8 cellular contexts compared by ENCODE assay signal in genomic region chr20:45857836-45858250, GRCh38. TPM values are rescaled to one million over a fixed set of nuclear protein-coding genes. Genes with fewer than 3 reads are reported as not detected.
A peak's percentile ranks its signal among the peaks of the same experiment; 100 is the strongest.
DNase-seq lines count a peak whose midpoint lies in the region; ATAC-seq and TF ChIP-seq lines count a peak whose summit lies in the region.

No MANE protein-coding gene starts in this region.

- H3K9me3 Mint-ChIP-seq in Caco-2 (ENCODE audit: unreplicated experiment) = no peaks in the 10 kb centered on the region
- H3K9me3 Mint-ChIP-seq in activated CD8-positive, alpha-beta T cell treated with anti-CD3 and anti-CD28 coated beads, Interleukin-2, amount 10 ng/mL, durations not matched to agents 7 days and 5 days (ENCODE audit: insufficient read depth) = no peaks in the 10 kb centered on the region

- CTCF ChIA-PET in Caco-2 (lab: Charles Lee) = interaction anchor here (0.6 to 1.3 kb wide), 2 partner anchors 87 to 562 kb away, joined by 4 read pairs; no protein-coding TSS in a partner anchor
- CTCF ChIA-PET in activated CD8-positive, alpha-beta T cell treated with anti-CD3 and anti-CD28 coated beads, Interleukin-2, amount 10 ng/mL, durations not matched to agents 7 days and 5 days (lab: Charles Lee) = interaction anchor here (0.7 to 1.9 kb wide), 4 partner anchors 9 to 112 kb away, joined by 3 to 6 read pairs (median 4); no protein-coding TSS in a partner anchor

- ATAC-seq in GM19372 (IDR thresholded peaks at IDR 0.05; ENCODE audit: low read depth, unreplicated experiment) = peak; percentile 16
- peak; percentile 7 for ATAC-seq in HG03521 (IDR thresholded peaks at IDR 0.05; ENCODE audit: unreplicated experiment)
- ATAC-seq in activated CD8-positive, alpha-beta T cell treated with anti-CD3 and anti-CD28 coated beads, Interleukin-2, amount 10 ng/mL, durations not matched to agents 7 days and 5 days = peak; percentile 39

- H3K27me3 Mint-ChIP-seq in Caco-2 (ENCODE audit: insufficient read depth, unreplicated experiment) = no peaks in the 10 kb centered on the region
- H3K27me3 Mint-ChIP-seq in activated CD8-positive, alpha-beta T cell treated with anti-CD3 and anti-CD28 coated beads, Interleukin-2, amount 10 ng/mL, durations not matched to agents 7 days and 5 days (ENCODE audit: low read depth) = no peaks in the 10 kb centered on the region

- H2AFZ ChIP-seq in hepatocyte = peak overlapping the region; percentile 84

- BruUV-seq in Caco-2 (replicated peaks; lab: Mats Ljungman, UMichigan) = no TSS peak

- peak overlapping the region; percentile 95 for H3K4me3 Mint-ChIP-seq in Caco-2 (ENCODE audit: unreplicated experiment)
- H3K4me3 Mint-ChIP-seq in activated CD8-positive, alpha-beta T cell treated with anti-CD3 and anti-CD28 coated beads, Interleukin-2, amount 10 ng/mL, durations not matched to agents 7 days and 5 days = peak overlapping the region; percentile 98

- H3K27me3 ChIP-seq in Caco-2 (replicated peaks; ENCODE audit: control insufficient read depth, insufficient read depth, low read length) (no peaks in the 10 kb centered on the region), hepatocyte (no peaks in the 10 kb centered on the region)

- intact Hi-C loops in Caco-2 (cut with micrococcal nuclease; ENCODE audit: unreplicated experiment) = loop anchor here (1.0 kb wide), 6 partner anchors 23 to 443 kb away; partner anchors contain the start of genes SNX21, UBE2C and ZSWIM1

- H4K20me1 ChIP-seq in hepatocyte (ENCODE audit: insufficient read depth, poor library complexity, severe bottlenecking) = no peaks in the 10 kb centered on the region

- no peaks in the 10 kb centered on the region for H3K9me3 ChIP-seq in Caco-2
- H3K9me3 ChIP-seq in hepatocyte (ENCODE audit: low read depth) = no peaks in the 10 kb centered on the region

- TF ChIP-seq CTCF in Caco-2 (IDR thresholded peaks at IDR 0.05; ENCODE audit: insufficient read depth in 1 of 2, low read depth in 1 of 2, low read length in 1 of 2, severe bottlenecking in 1 of 2, unreplicated experiment in 1 of 2) (no peak), hepatocyte (IDR thresholded peaks at IDR 0.05; ENCODE audit: poor library complexity) (no peak)

- H3K4me2 ChIP-seq in hepatocyte = peak overlapping the region; percentile 83

- peak overlapping the region; percentile 78 for H3K27ac ChIP-seq in hepatocyte

- WGBS in hepatocyte (ENCODE audit: low lambda C conversion rate, missing lambda C conversion rate) = 14% methylated on average over 14 of the region's 14 CpGs

- H3K4me3 ChIP-seq in Caco-2 (ENCODE audit: low read depth, low read length) (peak overlapping the region; percentile 65), hepatocyte (peak overlapping the region; percentile 63)

- H3K79me2 ChIP-seq in hepatocyte = peaks cover 60% of the 10 kb centered on the region

- peaks cover 22% of the 10 kb centered on the region for H3K36me3 Mint-ChIP-seq in Caco-2 (ENCODE audit: insufficient read depth, unreplicated experiment)
- H3K36me3 Mint-ChIP-seq in activated CD8-positive, alpha-beta T cell treated with anti-CD3 and anti-CD28 coated beads, Interleukin-2, amount 10 ng/mL, durations not matched to agents 7 days and 5 days (ENCODE audit: low read depth) = peaks cover 24% of the 10 kb centered on the region

- H3K27ac Mint-ChIP-seq in Caco-2 (ENCODE audit: unreplicated experiment) = peak overlapping the region; percentile 85
- H3K27ac Mint-ChIP-seq in activated CD8-positive, alpha-beta T cell treated with anti-CD3 and anti-CD28 coated beads, Interleukin-2, amount 10 ng/mL, durations not matched to agents 7 days and 5 days = peak overlapping the region; percentile 100

- POLR2A ChIA-PET in Caco-2 (lab: Charles Lee) = interaction anchor here (1.2 to 1.7 kb wide), 2 partner anchors 77 to 115 kb away, joined by 3 to 5 read pairs; partner anchors contain the start of genes PCIF1 and ZNF335
- POLR2A ChIA-PET in activated CD8-positive, alpha-beta T cell treated with anti-CD3 and anti-CD28 coated beads, Interleukin-2, amount 10 ng/mL, durations not matched to agents 7 days and 5 days (lab: Charles Lee) = interaction anchor here (0.7 to 3.2 kb wide), 9 partner anchors 13 to 76 kb away, joined by 3 to 19 read pairs (median 5); partner anchors contain the start of genes CTSA, NEURL2, PCIF1 and SNX21

- H3K36me3 ChIP-seq in Caco-2 (ENCODE audit: control insufficient read depth, insufficient read depth, low read length) = no peaks in the 10 kb centered on the region
- H3K36me3 ChIP-seq in hepatocyte (replicated peaks; ENCODE audit: insufficient read depth, low read depth) = no peaks in the 10 kb centered on the region

- H3K4me1 ChIP-seq in Caco-2 (peaks cover 17% of the 10 kb centered on the region), hepatocyte (ENCODE audit: insufficient read depth) (peaks cover 20% of the 10 kb centered on the region)

- DNase-seq in Caco-2 (no peak), hepatocyte (ENCODE audit: low spot score) (no peak), NCI-H2171 (lab: John Stamatoyannopoulos, UW) (no peak), Kasumi-1 (lab: John Stamatoyannopoulos, UW) (no peak)
- peak; percentile 69 for DNase-seq in activated CD8-positive, alpha-beta T cell treated with anti-CD3 and anti-CD28 coated beads, Interleukin-2, amount 10 ng/mL, durations not matched to agents 7 days and 5 days
- peak; percentile 31 to 40 for DNase-seq in stimulated activated CD4-positive, alpha-beta T cell treated with anti-CD3 and anti-CD28 coated beads, Interleukin-15, amount 100 ng/mL, for 48 hours (ENCODE audit: low read depth in 2 of 2)

- H3K4me1 Mint-ChIP-seq in Caco-2 (ENCODE audit: low read depth, unreplicated experiment) = peaks cover 19% of the 10 kb centered on the region
- H3K4me1 Mint-ChIP-seq in activated CD8-positive, alpha-beta T cell treated with anti-CD3 and anti-CD28 coated beads, Interleukin-2, amount 10 ng/mL, durations not matched to agents 7 days and 5 days (ENCODE audit: low read depth) = peaks cover 55% of the 10 kb centered on the region

- H3K9me2 ChIP-seq in hepatocyte (replicated peaks; ENCODE audit: insufficient read depth) = no peaks in the 10 kb centered on the region

RNA-seq across cellular contexts. Expression of gene ZSWIM3, which starts 0.4 kb away (rescaled TPM):
- 6.1 and 6.4 TPM in 2 replicates for total RNA-seq in Caco-2 (2022)
- 1 to 10 TPM; 5.1 to 5.8 TPM for total RNA-seq in activated CD8-positive, alpha-beta T cell treated with anti-CD3 and anti-CD28 coated beads, Interleukin-2, amount 10 ng/mL, durations not matched to agents 7 days and 5 days
- total RNA-seq in hepatocyte = 4.3 and 6.2 TPM in 2 replicates
- polyA plus RNA-seq in hepatocyte = 1.3 and 4.1 TPM in 2 replicates

RNA-seq across cellular contexts. Expression of gene ACOT8, which starts 0.7 kb away (rescaled TPM):
- total RNA-seq in Caco-2 (2022) (35.1 and 36.2 TPM in 2 replicates), hepatocyte (26.3 and 40.6 TPM in 2 replicates)
- 10 to 100 TPM; 29.3 to 32.1 TPM for total RNA-seq in activated CD8-positive, alpha-beta T cell treated with anti-CD3 and anti-CD28 coated beads, Interleukin-2, amount 10 ng/mL, durations not matched to agents 7 days and 5 days
- polyA plus RNA-seq in hepatocyte = 36.5 and 44.0 TPM in 2 replicates

RNA-seq across cellular contexts. Expression of gene ZSWIM1, which starts 23.2 kb away (rescaled TPM):
- total RNA-seq in Caco-2 (2022) (24.8 and 27.3 TPM in 2 replicates), hepatocyte (6.4 and 6.9 TPM in 2 replicates)
- 1 to 10 TPM; 7.0 TPM for total RNA-seq in activated CD8-positive, alpha-beta T cell treated with anti-CD3 and anti-CD28 coated beads, Interleukin-2, amount 10 ng/mL, durations not matched to agents 7 days and 5 days
- polyA plus RNA-seq in hepatocyte = 4.7 and 5.0 TPM in 2 replicates

RNA-seq across cellular contexts. Expression of gene SNX21, which starts 24.2 kb away (rescaled TPM):
- total RNA-seq in Caco-2 (2022) (14.1 and 15.6 TPM in 2 replicates), hepatocyte (19.3 and 30.0 TPM in 2 replicates)
- 1 to 10 TPM; 1.6 to 1.7 TPM for total RNA-seq in activated CD8-positive, alpha-beta T cell treated with anti-CD3 and anti-CD28 coated beads, Interleukin-2, amount 10 ng/mL, durations not matched to agents 7 days and 5 days
- polyA plus RNA-seq in hepatocyte = 32.1 and 32.5 TPM in 2 replicates

RNA-seq across cellular contexts. Expression of gene SPATA25, which starts 29.6 kb away (rescaled TPM):
- total RNA-seq in Caco-2 (2022) (6.7 and 7.3 TPM in 2 replicates), hepatocyte (5.6 TPM in 1 of 2 replicates, not detected in the other)
- total RNA-seq in activated CD8-positive, alpha-beta T cell treated with anti-CD3 and anti-CD28 coated beads, Interleukin-2, amount 10 ng/mL, durations not matched to agents 7 days and 5 days = 1 to 10 TPM in 1 of 2 experiments, under 1 TPM in 1; 0.76 to 1.4 TPM
- 0.41 and 1.4 TPM in 2 replicates for polyA plus RNA-seq in hepatocyte

Comparison
In these comparisons a context has a peak if more than half of its experiments do, and no peak if none do; other contexts are left out.
1. DNase-seq: peak in activated CD8-positive, alpha-beta T cell treated with anti-CD3 and anti-CD28 coated beads, Interleukin-2, amount 10 ng/mL, durations not matched to agents 7 days and 5 days (single experiment) and stimulated activated CD4-positive, alpha-beta T cell treated with anti-CD3 and anti-CD28 coated beads, Interleukin-15, amount 100 ng/mL, for 48 hours (2 of 2); none in Caco-2 (0 of 2), hepatocyte (single experiment), NCI-H2171 (single experiment) and Kasumi-1 (0 of 2).
2. Peak in every context shown above with its lines, with median percentiles within 50 percentile points of each other: ATAC-seq.